8 cellular contexts compared by ENCODE assay signal in the genomic region with DNA sequence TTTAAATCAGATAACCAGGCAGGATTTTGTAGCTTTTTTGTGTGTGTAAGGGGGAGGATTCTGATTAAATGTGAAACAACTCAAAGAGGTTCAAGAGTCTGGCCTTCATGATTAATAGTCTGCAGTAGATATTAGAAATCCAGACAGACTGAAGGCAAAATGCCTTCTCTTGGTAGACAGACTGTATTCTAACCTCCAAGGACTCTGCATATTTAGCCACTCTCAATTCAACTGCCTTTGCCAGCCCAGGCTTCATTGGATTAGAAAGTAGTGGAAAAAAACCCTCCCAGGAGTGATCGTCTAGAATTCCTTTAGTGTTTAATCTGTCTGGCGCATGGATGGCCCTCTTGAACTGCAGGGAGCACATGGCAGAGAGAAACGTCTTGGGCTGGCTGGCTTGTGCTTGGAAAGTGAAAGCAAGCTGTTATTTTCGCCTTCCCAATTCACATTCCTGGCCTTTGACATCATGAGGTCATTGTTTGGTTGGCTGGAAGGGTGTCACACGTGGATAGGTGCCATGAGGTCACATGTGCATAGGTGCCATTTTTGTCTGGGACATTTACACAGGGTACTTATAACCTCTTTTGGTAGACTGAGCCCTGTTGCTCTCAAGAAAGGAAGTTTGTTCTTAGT.
DNase-seq lines count a peak whose midpoint lies in the region; ATAC-seq lines count a peak whose summit lies in the region.

No MANE protein-coding gene starts in this region.

- H3K27me3 ChIP-seq in ACC112 (ENCODE audit: insufficient read depth, low read length) (no peaks in the 10 kb centered on the region), muscle layer of duodenum (ENCODE audit: low read depth, low read length) (no peaks in the 10 kb centered on the region)

- H2AFZ ChIP-seq in ACC112 (ENCODE audit: low read length, unreplicated experiment): peak overlapping the region; percentile 53

- H3K36me3 ChIP-seq in ACC112 (ENCODE audit: insufficient read depth, low read length) (no peaks in the 10 kb centered on the region), muscle layer of duodenum (ENCODE audit: control insufficient read depth in 1 of 2, insufficient read depth in 2 of 2, low read length in 2 of 2) (no peaks in the 10 kb centered on the region)

- H3K4me1 ChIP-seq in ACC112 (ENCODE audit: control insufficient read depth, insufficient read depth, low read length, unreplicated experiment) (peaks cover 19% of the 10 kb centered on the region), muscle layer of duodenum (ENCODE audit: control insufficient read depth in 1 of 2, insufficient read depth in 2 of 2, low read length in 2 of 2) (peaks cover 6 to 8% of the 10 kb centered on the region in 2 donors)

- H3K79me2 ChIP-seq in ACC112 (ENCODE audit: control insufficient read depth, insufficient read depth, low read length, unreplicated experiment): no peaks in the 10 kb centered on the region

- DNase-seq in NCI-H2029 treated with DMSO at 0.1 percent for 48 hours (lab: John Stamatoyannopoulos, UW): peak; percentile 83
- DNase-seq in epithelial cell of prostate (ENCODE audit: low read depth, low spot score): peak; percentile 20
- DNase-seq in amygdala (lab: John Stamatoyannopoulos, UW): no peak
- no peak for DNase-seq in NCI-H1092 (lab: John Stamatoyannopoulos, UW)
- DNase-seq in COLO829 (ENCODE audit: low spot score): no peak

- H3K4me3 ChIP-seq in ACC112 (ENCODE audit: low read depth, low read length): peak overlapping the region; percentile 33
- no peak overlapping the region for H3K4me3 ChIP-seq in muscle layer of duodenum (ENCODE audit: low read depth in 1 of 2, low read length in 2 of 2)

- H3K9me3 ChIP-seq in muscle layer of duodenum (ENCODE audit: control insufficient read depth in 1 of 2, low read length in 2 of 2): no peaks in the 10 kb centered on the region

- H3K27ac ChIP-seq in ACC112 (ENCODE audit: low read depth, low read length) (peak overlapping the region; percentile 45), epithelial cell of prostate (no peak overlapping the region), muscle layer of duodenum (ENCODE audit: low read length) (peak overlapping the region; percentile 42)

- ATAC-seq in GM21360 (IDR thresholded peaks at IDR 0.05; ENCODE audit: unreplicated experiment): no peak

Comparison
In these comparisons a context has a peak if more than half of its experiments do, and no peak if none do; other contexts are left out.
1. DNase-seq: peak in NCI-H2029 treated with DMSO at 0.1 percent for 48 hours (single experiment) and epithelial cell of prostate (single experiment); none in amygdala (0 of 56), NCI-H1092 (single experiment) and COLO829 (single experiment).